In the genomic region with DNA sequence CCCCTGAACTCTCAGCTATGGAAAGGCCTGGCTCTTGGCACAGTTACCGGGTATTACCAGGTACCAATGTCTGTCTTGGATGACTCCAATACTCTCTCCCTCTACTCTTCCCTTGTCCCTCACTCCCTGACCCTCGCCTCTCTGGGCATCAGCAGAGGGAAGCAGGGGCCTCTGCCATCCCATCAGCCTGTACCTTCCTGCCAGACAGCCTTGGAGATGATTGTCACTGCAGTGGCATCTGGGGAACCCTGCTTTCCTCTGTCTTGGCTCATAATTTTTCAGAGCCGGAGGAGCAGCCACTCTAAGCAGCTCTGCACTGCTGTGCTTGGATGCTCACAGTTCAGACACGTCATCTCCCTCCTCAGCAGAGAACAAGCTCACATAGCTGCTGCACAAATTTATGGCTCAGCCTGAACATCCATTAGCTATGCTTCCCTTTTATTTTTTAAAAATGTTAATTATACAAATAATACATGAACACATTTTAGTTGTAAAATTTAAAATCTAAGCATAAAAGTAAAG, we compare ENCODE assay signal across 15 cellular contexts.
"Had no signal": no experiment of that assay in that cellular context is flagged by ENCODE, and none has a peak within 500 bp of the region (broad histone marks: within the 10 kb centered on the region; RNA-seq: fewer than 3 reads in every experiment).

No MANE protein-coding gene starts in this region.

- H3K4me3 ChIP-seq: ascending aorta, esophagus muscularis mucosa, pancreas, tibial nerve, vagina had no signal

- H3K27ac ChIP-seq: ascending aorta, esophagus muscularis mucosa, pancreas, tibial nerve, vagina had no signal

- H3K36me3 ChIP-seq: ascending aorta, esophagus muscularis mucosa, pancreas, tibial nerve, vagina had no signal

- DNase-seq: activated CD4-positive, alpha-beta memory T cell treated with anti-CD3 and anti-CD28 coated beads for 36 hours; activated CD4-positive, alpha-beta T cell treated with anti-CD3 and anti-CD28 coated beads for 1 hour; activated gamma-delta T cell; activated naive CD8-positive, alpha-beta T cell treated with anti-CD3 and anti-CD28 coated beads, Interleukin-2, amount 10 ng/mL, durations not matched to agents 7 days and 5 days; activated T-cell treated with anti-CD3 and anti-CD28 coated beads, Interleukin-2, amount 50 U/mL, for 48 hours; glutamatergic neuron; immature natural killer cell; left colon; mammary epithelial cell; pancreas; small intestine had no signal

- H3K4me1 ChIP-seq: ascending aorta, esophagus muscularis mucosa, tibial nerve, vagina had no signal

- H3K9me3 ChIP-seq: ascending aorta, esophagus muscularis mucosa, pancreas, tibial nerve, vagina had no signal

- H3K27me3 ChIP-seq: ascending aorta, esophagus muscularis mucosa, pancreas, tibial nerve, vagina had no signal
